8 cellular contexts compared by ENCODE assay signal in the genomic region with DNA sequence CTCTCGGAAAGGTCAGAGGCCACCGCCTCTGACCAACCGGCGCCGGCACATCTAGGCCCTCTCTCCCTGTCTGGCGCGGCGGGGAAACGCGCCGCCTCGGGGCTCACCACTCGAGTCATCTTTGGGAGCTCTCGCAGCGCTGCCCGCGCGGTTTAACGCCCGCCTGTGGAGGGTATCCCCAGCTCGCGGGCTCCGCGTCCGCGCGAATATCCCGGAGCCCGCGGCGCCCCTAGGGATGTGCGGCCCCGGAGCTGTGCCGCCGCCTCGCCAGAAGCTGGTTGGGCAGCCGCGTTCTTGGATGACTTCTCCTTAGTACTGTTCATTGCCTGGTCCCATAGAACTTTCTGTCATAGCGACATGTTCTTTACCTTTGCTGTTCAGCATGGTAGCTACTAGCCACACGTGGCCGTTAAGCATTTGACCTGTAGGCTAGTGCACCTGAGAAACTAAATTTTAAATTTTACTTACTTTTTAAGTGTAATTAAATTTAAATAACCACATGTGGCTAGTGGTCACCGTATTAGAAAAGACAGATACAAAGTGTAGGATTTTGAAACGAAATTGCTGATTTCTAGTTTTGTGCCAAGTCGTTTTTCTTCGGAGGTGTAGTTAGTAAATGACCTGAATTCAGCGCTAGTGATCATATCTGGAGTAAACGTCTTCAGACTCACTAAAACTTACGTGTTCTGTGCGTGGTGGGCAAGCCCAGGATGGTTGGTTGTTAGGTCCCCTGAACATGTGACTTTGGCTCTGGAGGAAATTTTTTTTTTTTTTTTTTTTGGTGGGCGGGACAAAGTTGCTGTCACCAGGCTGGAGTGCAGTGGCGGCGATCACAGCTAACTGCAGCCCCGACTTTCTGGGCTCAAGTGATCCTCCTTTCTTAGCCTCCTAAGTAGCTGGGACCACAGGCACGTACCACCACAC. TPM values are rescaled to one million over a fixed set of nuclear protein-coding genes. Genes with fewer than 3 reads are reported as not detected.
DNase-seq lines count a peak whose midpoint lies in the region; ATAC-seq and TF ChIP-seq lines count a peak whose summit lies in the region.

No MANE protein-coding gene starts in this region.

- H3K4me1 ChIP-seq in right atrium auricular region, result peaks cover 0 to 23% of the 10 kb centered on the region in 2 donors

- H3K27me3 Mint-ChIP-seq in activated naive CD8-positive, alpha-beta T cell treated with anti-CD3 and anti-CD28 coated beads, Interleukin-2, amount 10 ng/mL, durations not matched to agents 7 days and 5 days, result no peaks in the 10 kb centered on the region

- no peaks in the 10 kb centered on the region for H3K27me3 ChIP-seq in right atrium auricular region

- intact Hi-C loops in sciatic nerve (cut with DNase I), result no loop called here

- H3K4me1 Mint-ChIP-seq in activated naive CD8-positive, alpha-beta T cell treated with anti-CD3 and anti-CD28 coated beads, Interleukin-2, amount 10 ng/mL, durations not matched to agents 7 days and 5 days, result peaks cover 23% of the 10 kb centered on the region

- peak overlapping the region; percentile 96 for H3K27ac ChIP-seq in right atrium auricular region

- peak overlapping the region; percentile 96 for H3K4me3 Mint-ChIP-seq in activated naive CD8-positive, alpha-beta T cell treated with anti-CD3 and anti-CD28 coated beads, Interleukin-2, amount 10 ng/mL, durations not matched to agents 7 days and 5 days

- peak overlapping the region; percentile 99 for H3K27ac Mint-ChIP-seq in activated naive CD8-positive, alpha-beta T cell treated with anti-CD3 and anti-CD28 coated beads, Interleukin-2, amount 10 ng/mL, durations not matched to agents 7 days and 5 days

- H3K4me3 ChIP-seq in right atrium auricular region, result peak overlapping the region; percentile 76 to 89

- H3K36me3 ChIP-seq in right atrium auricular region, result peaks cover 21% of the 10 kb centered on the region

- no peaks in the 10 kb centered on the region for H3K9me3 ChIP-seq in right atrium auricular region

- peaks cover 6% of the 10 kb centered on the region for H3K36me3 Mint-ChIP-seq in activated naive CD8-positive, alpha-beta T cell treated with anti-CD3 and anti-CD28 coated beads, Interleukin-2, amount 10 ng/mL, durations not matched to agents 7 days and 5 days

- H3K9me3 Mint-ChIP-seq in activated naive CD8-positive, alpha-beta T cell treated with anti-CD3 and anti-CD28 coated beads, Interleukin-2, amount 10 ng/mL, durations not matched to agents 7 days and 5 days, result no peaks in the 10 kb centered on the region

- ATAC-seq in HG03520 (IDR thresholded peaks at IDR 0.05; ENCODE audit: unreplicated experiment) (peak; percentile 17), sciatic nerve (peak; percentile 19)
- peak; percentile 25 for ATAC-seq in activated naive CD8-positive, alpha-beta T cell treated with anti-CD3 and anti-CD28 coated beads, Interleukin-2, amount 10 ng/mL, durations not matched to agents 7 days and 5 days (ENCODE audit: low read depth)

- DNase-seq in Ammon's horn (ENCODE audit: low spot score), result peak; percentile 21
- peak; percentile 33 for DNase-seq in GM19238 (ENCODE audit: insufficient read length, low spot score)
- DNase-seq in SK-N-DZ (ENCODE audit: low spot score), result peak; percentile 64
- peak; percentile 58 for DNase-seq in activated naive CD8-positive, alpha-beta T cell treated with anti-CD3 and anti-CD28 coated beads, Interleukin-2, amount 10 ng/mL, durations not matched to agents 7 days and 5 days
- no peak for DNase-seq in right atrium auricular region (ENCODE audit: low spot score)
- DNase-seq in sciatic nerve (ENCODE audit: low spot score), result no peak
- DNase-seq in NCI-H187 treated with DMSO at 0.1 percent for 48 hours (lab: John Stamatoyannopoulos, UW), result no peak

- POLR2A ChIA-PET in activated naive CD8-positive, alpha-beta T cell treated with anti-CD3 and anti-CD28 coated beads, Interleukin-2, amount 10 ng/mL, durations not matched to agents 7 days and 5 days (lab: Charles Lee), result interaction anchor here (0.5 to 3.9 kb wide), 26 partner anchors 10 to 1425 kb away, joined by 3 to 69 read pairs (median 3); partner anchors contain the start of genes IMPDH2, IP6K2, NDUFAF3 and P4HTM

- no peak for TF ChIP-seq CTCF in right atrium auricular region (IDR thresholded peaks at IDR 0.05)

RNA-seq across cellular contexts. Expression of gene ARIH2, which starts 0.8 kb away (rescaled TPM):
- polyA plus RNA-seq in SK-N-DZ (2014; cell fraction: cytosol; rRNA removed), result 61.1 and 82.5 TPM in 2 replicates
- 47.5 and 53.4 TPM in 2 replicates for polyA plus RNA-seq in SK-N-DZ (2014; cell fraction: nucleus; rRNA removed)
- 100 to 1,000 TPM; 108 to 118 TPM for total RNA-seq in activated naive CD8-positive, alpha-beta T cell treated with anti-CD3 and anti-CD28 coated beads, Interleukin-2, amount 10 ng/mL, durations not matched to agents 7 days and 5 days
- 100 to 1,000 TPM; 135 to 140 TPM for total RNA-seq in right atrium auricular region
- total RNA-seq in sciatic nerve, result 88.9 TPM

RNA-seq across cellular contexts. Expression of gene SLC25A20, which starts 20.8 kb away (rescaled TPM):
- polyA plus RNA-seq in SK-N-DZ (2014; cell fraction: cytosol; rRNA removed), result 20.2 and 39.0 TPM in 2 replicates
- polyA plus RNA-seq in SK-N-DZ (2014; cell fraction: nucleus; rRNA removed), result 22.8 and 27.0 TPM in 2 replicates
- total RNA-seq in activated naive CD8-positive, alpha-beta T cell treated with anti-CD3 and anti-CD28 coated beads, Interleukin-2, amount 10 ng/mL, durations not matched to agents 7 days and 5 days, result 10 to 100 TPM; 27.5 to 28.3 TPM
- 10 to 100 TPM; 58.8 to 67.7 TPM for total RNA-seq in right atrium auricular region
- total RNA-seq in sciatic nerve, result 12.2 TPM

Comparison
In these comparisons a context has a peak if more than half of its experiments do, and no peak if none do; other contexts are left out.
1. DNase-seq: peak in Ammon's horn (single experiment), GM19238 (single experiment), SK-N-DZ (single experiment) and activated naive CD8-positive, alpha-beta T cell treated with anti-CD3 and anti-CD28 coated beads, Interleukin-2, amount 10 ng/mL, durations not matched to agents 7 days and 5 days (single experiment); none in right atrium auricular region (single experiment), sciatic nerve (single experiment) and NCI-H187 treated with DMSO at 0.1 percent for 48 hours (single experiment).
2. Peak in every context shown above with its lines, with median percentiles within 50 percentile points of each other: ATAC-seq.